Comparison of ENCODE assay signal across 10 cellular contexts in the genomic region with DNA sequence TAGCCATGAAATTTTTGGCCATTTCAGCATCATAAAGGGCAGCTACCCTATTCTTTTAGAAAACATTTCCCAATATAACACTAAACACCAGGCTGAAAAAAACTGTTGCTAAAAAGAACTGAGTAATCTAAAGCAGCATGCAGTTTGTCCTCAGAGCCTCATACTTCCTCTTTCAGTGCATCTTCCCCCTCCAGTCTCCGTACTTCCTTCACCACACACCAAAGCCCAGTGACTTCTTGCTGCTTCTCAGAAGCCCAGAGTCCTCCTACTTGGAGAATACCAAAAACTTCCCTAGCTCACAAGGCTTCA.
A peak's percentile ranks its signal among the peaks of the same experiment; 100 is the strongest.
DNase-seq lines count a peak whose midpoint lies in the region; ATAC-seq and FAIRE-seq lines count a peak whose summit lies in the region.
"Had no signal": no experiment of that assay in that cellular context is flagged by ENCODE, and none has a peak within 500 bp of the region (broad histone marks: within the 10 kb centered on the region; RNA-seq: fewer than 3 reads in every experiment).

No MANE protein-coding gene starts in this region.

- H3K27me3 Mint-ChIP-seq in dendritic cell treated with granulocyte-macrophage colony-stimulating factor and Interleukin-4, amounts not matched to agents 40 ng/mL and 50 ng/mL, for 4 days, result no peaks in the 10 kb centered on the region

- no peak overlapping the region for H3K4me3 Mint-ChIP-seq in dendritic cell treated with granulocyte-macrophage colony-stimulating factor and Interleukin-4, amounts not matched to agents 40 ng/mL and 50 ng/mL, for 4 days

- FAIRE-seq in GM19239 (lab: Jason Lieb, UNC), result peak; percentile 84

- no peaks in the 10 kb centered on the region for H3K36me3 Mint-ChIP-seq in dendritic cell treated with granulocyte-macrophage colony-stimulating factor and Interleukin-4, amounts not matched to agents 40 ng/mL and 50 ng/mL, for 4 days (ENCODE audit: low read depth)

- ATAC-seq in HG03432 (IDR thresholded peaks at IDR 0.05; ENCODE audit: unreplicated experiment), result peak; percentile 69

- peak overlapping the region; percentile 100 for H3K27ac Mint-ChIP-seq in dendritic cell treated with granulocyte-macrophage colony-stimulating factor and Interleukin-4, amounts not matched to agents 40 ng/mL and 50 ng/mL, for 4 days

- H3K9me3 Mint-ChIP-seq in dendritic cell treated with granulocyte-macrophage colony-stimulating factor and Interleukin-4, amounts not matched to agents 40 ng/mL and 50 ng/mL, for 4 days, result no peaks in the 10 kb centered on the region

- DNase-seq in Ammon's horn (ENCODE audit: low spot score) (peak; percentile 75), GM19239 (ENCODE audit: insufficient read length, low spot score) (no peak), EL (no peak), DMS114 treated with DMSO at 0.1 percent for 48 hours (lab: John Stamatoyannopoulos, UW; ENCODE audit: unreplicated experiment) (no peak), NCI-H2227 (lab: John Stamatoyannopoulos, UW; ENCODE audit: unreplicated experiment) (no peak)
- no peak for DNase-seq in activated CD4-positive, alpha-beta T cell treated with anti-CD3 and anti-CD28 coated beads, Interleukin-2, amount 50 U/mL, for 48 hours
- DNase-seq: activated T-cell treated with anti-CD3 and anti-CD28 coated beads, Interleukin-2, amount 50 U/mL, for 48 hours; heart left ventricle had no signal

- intact Hi-C loops in dendritic cell treated with granulocyte-macrophage colony-stimulating factor and Interleukin-4, amounts not matched to agents 40 ng/mL and 50 ng/mL, for 4 days (cut with micrococcal nuclease), result loop anchor here (1.0 kb wide), 1 partner anchor 9 kb away; no protein-coding TSS in a partner anchor

- peaks cover 85% of the 10 kb centered on the region for H3K4me1 Mint-ChIP-seq in dendritic cell treated with granulocyte-macrophage colony-stimulating factor and Interleukin-4, amounts not matched to agents 40 ng/mL and 50 ng/mL, for 4 days (ENCODE audit: low read depth)
